Comparison of ENCODE assay signal across 8 cellular contexts in the genomic region with DNA sequence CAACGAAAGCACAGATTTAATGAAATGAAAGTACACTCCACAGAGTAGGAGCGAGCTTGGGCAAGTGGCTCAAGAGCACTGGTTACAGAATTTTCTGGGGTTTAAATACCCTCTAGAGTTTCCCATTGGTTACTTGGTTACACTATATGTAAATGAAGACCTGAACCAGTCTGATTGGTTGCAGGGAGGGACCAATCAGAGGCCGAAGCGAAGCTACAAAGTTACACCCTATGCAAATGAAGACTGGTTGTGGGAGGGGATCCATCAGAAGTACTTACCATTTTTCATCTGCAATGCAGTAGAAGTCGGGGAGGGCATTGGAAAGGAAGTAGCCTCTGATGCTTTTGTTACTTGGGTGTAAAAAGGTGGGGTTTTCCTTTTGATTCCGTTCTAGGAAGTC.
"Had no signal": no experiment of that assay in that cellular context is flagged by ENCODE, and none has a peak within 500 bp of the region (broad histone marks: within the 10 kb centered on the region; RNA-seq: fewer than 3 reads in every experiment).

No MANE protein-coding gene starts in this region.

- H3K4me3 ChIP-seq: GM12878 had no signal

- ATAC-seq: GM12878 had no signal

- DNase-seq: GDM1, GF-D8 had no signal

- FAIRE-seq: G401.6, GM12878, GM12891, GM12892, GM18507, GM19239 had no signal
